ENCODE assay signal across 17 cellular contexts in the genomic region with DNA sequence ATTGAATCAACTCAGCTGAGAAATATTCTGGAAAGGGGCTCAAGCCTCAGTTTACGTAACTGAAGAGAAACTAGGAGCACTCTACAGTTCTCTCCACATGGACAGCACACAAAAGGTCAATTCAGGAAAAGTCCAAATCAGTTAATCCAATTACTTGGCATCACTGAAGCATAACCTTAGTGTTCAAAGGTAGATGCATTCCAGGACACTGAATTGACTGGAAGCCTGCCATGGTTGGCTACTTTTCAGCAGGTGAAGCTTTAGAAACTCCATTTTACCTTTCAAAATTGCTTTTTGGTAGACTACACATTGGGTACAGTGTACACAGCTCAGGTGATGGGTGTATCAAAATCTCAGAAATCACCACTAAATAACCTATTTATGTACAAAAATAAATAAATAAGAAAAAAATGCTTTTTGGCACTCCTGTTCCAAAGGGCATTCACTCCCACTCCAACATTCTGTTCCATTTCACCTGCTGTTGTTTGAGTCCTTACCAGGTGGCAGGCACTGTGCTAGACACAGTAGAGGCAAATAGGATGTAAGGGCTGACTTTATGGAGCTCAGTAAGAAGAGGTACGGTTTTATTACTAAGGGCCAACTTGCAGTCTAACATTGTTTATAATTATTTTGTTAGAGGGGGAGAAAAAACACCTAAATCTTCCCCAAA.
DNase-seq lines count a peak whose midpoint lies in the region; ATAC-seq and TF ChIP-seq lines count a peak whose summit lies in the region.
"Had no signal": no experiment of that assay in that cellular context is flagged by ENCODE, and none has a peak within 500 bp of the region (broad histone marks: within the 10 kb centered on the region; RNA-seq: fewer than 3 reads in every experiment).

No MANE protein-coding gene starts in this region.

- TF ChIP-seq CTCF in thyroid gland (IDR thresholded peaks at IDR 0.05) = no peak

- H3K4me3 ChIP-seq in thyroid gland (replicated peaks in 1 of 3) = no peak overlapping the region
- H3K4me3 ChIP-seq: BLaER1 had no signal

- H3K4me3 Mint-ChIP-seq in activated T-cell treated with anti-CD3 and anti-CD28 coated beads, Interleukin-2, amount 50 U/mL, for 24 hours = no peak overlapping the region
- H3K4me3 Mint-ChIP-seq: CD8-positive, alpha-beta memory T cell; HFFc6 had no signal

- no peaks in the 10 kb centered on the region for H3K36me3 Mint-ChIP-seq in activated T-cell treated with anti-CD3 and anti-CD28 coated beads, Interleukin-2, amount 50 U/mL, for 24 hours (ENCODE audit: low read depth)
- H3K36me3 Mint-ChIP-seq: CD8-positive, alpha-beta memory T cell had no signal

- peaks cover 9 to 12% of the 10 kb centered on the region in 2 donors for H3K4me1 ChIP-seq in thyroid gland
- H3K4me1 ChIP-seq: BLaER1, Caco-2 had no signal

- peak overlapping the region; percentile 42 to 71 (median 59) for H3K27ac ChIP-seq in thyroid gland
- H3K27ac ChIP-seq: 22Rv1, BLaER1 had no signal

- no peaks in the 10 kb centered on the region for H3K27me3 ChIP-seq in thyroid gland
- H3K27me3 ChIP-seq: BLaER1 had no signal

- no peaks in the 10 kb centered on the region for H3K9me3 ChIP-seq in thyroid gland
- H3K9me3 ChIP-seq: BLaER1, Caco-2 had no signal

- no peak overlapping the region for H3K27ac Mint-ChIP-seq in activated T-cell treated with anti-CD3 and anti-CD28 coated beads, Interleukin-2, amount 50 U/mL, for 24 hours
- H3K27ac Mint-ChIP-seq: CD8-positive, alpha-beta memory T cell; HFFc6 had no signal

- no peak for ATAC-seq in GM18498 (IDR thresholded peaks at IDR 0.05; ENCODE audit: unreplicated experiment)

- TF ChIP-seq POLR2A in thyroid gland (IDR thresholded peaks at IDR 0.05) = no peak

- no peaks in the 10 kb centered on the region for H3K36me3 ChIP-seq in thyroid gland
- H3K36me3 ChIP-seq: BLaER1 had no signal

- H3K4me1 Mint-ChIP-seq in activated T-cell treated with anti-CD3 and anti-CD28 coated beads, Interleukin-2, amount 50 U/mL, for 24 hours (ENCODE audit: low read depth) = no peaks in the 10 kb centered on the region
- H3K4me1 Mint-ChIP-seq: CD8-positive, alpha-beta memory T cell had no signal

- peaks cover 5% of the 10 kb centered on the region for H3K9me3 Mint-ChIP-seq in activated T-cell treated with anti-CD3 and anti-CD28 coated beads, Interleukin-2, amount 50 U/mL, for 24 hours

- DNase-seq in NCI-H82 (lab: John Stamatoyannopoulos, UW) (peak; percentile 31), NCI-H82 treated with DMSO at 0.1 percent for 48 hours (lab: John Stamatoyannopoulos, UW; ENCODE audit: unreplicated experiment) (no peak), cerebellum (ENCODE audit: low spot score) (peak; percentile 60), kidney tubule cell (ENCODE audit: low spot score) (peak; percentile 73), thyroid gland (peak; percentile 86 to 91), head of caudate nucleus (no peak)
- DNase-seq in activated T-cell treated with anti-CD3 and anti-CD28 coated beads, Interleukin-2, amount 50 U/mL, for 24 hours = no peak
- DNase-seq: AML-193; Caco-2; CD8-positive, alpha-beta memory T cell; DND-41; GF-D8; HCEC 1CT; HFFc6 had no signal

- intact Hi-C loops in thyroid gland (cut with DNase I) (no loop called here), head of caudate nucleus (cut with DNase I) (no loop called here)

- 55 to 56% methylated on average over 2 of the region's 2 CpGs for WGBS in thyroid gland, 2 donors

- peaks cover 16% of the 10 kb centered on the region for H3K27me3 Mint-ChIP-seq in activated T-cell treated with anti-CD3 and anti-CD28 coated beads, Interleukin-2, amount 50 U/mL, for 24 hours

Comparison
In these comparisons a context has a peak if more than half of its experiments do, and no peak if none do; other contexts are left out.
1. DNase-seq: peak in NCI-H82 (single experiment), cerebellum (single experiment), kidney tubule cell (single experiment) and thyroid gland (2 of 2); none in NCI-H82 treated with DMSO at 0.1 percent for 48 hours (single experiment), head of caudate nucleus (0 of 42) and activated T-cell treated with anti-CD3 and anti-CD28 coated beads, Interleukin-2, amount 50 U/mL, for 24 hours (single experiment).